In genomic region chr3:46866720-46867549, GRCh38 we compare ENCODE assay signal across 8 cellular contexts. TPM values are rescaled to one million over a fixed set of nuclear protein-coding genes. Genes with fewer than 3 reads are reported as not detected.
DNase-seq lines count a peak whose midpoint lies in the region; ATAC-seq and TF ChIP-seq lines count a peak whose summit lies in the region.

No MANE protein-coding gene starts in this region.

- DNase-seq in NCI-H748 (lab: John Stamatoyannopoulos, UW; ENCODE audit: unreplicated experiment): peak; percentile 33
- DNase-seq in NCI-H748 treated with DMSO at 0.1 percent for 48 hours (lab: John Stamatoyannopoulos, UW): no peak
- peak; percentile 83 to 84 for DNase-seq in activated T-cell treated with anti-CD3 and anti-CD28 coated beads, Interleukin-2, amount 50 U/mL, for 72 hours
- peak; percentile 53 for DNase-seq in fibroblast of mammary gland (ENCODE audit: low read depth)
- peak in 48 of 56 donors; percentile 10 to 85 (median 44) for DNase-seq in nucleus accumbens (lab: John Stamatoyannopoulos, UW)
- DNase-seq in substantia nigra (lab: John Stamatoyannopoulos, UW): peak in 40 of 49 donors; percentile 14 to 84 (median 60)

- peak; percentile 62 to 66 for ATAC-seq in activated T-cell treated with anti-CD3 and anti-CD28 coated beads, Interleukin-2, amount 50 U/mL, for 72 hours (replicated peaks in 1 of 2)
- no peak for ATAC-seq in GM21717 (IDR thresholded peaks at IDR 0.05; ENCODE audit: unreplicated experiment)

- no peaks in the 10 kb centered on the region for H3K9me3 ChIP-seq in OCI-LY3 (ENCODE audit: insufficient read depth, low read length)

- H2AFZ ChIP-seq in OCI-LY3 (ENCODE audit: low read depth, low read length): peak overlapping the region; percentile 47; the same call in 1 of the 2 replicates

- no peaks in the 10 kb centered on the region for H3K9me3 Mint-ChIP-seq in activated T-cell treated with anti-CD3 and anti-CD28 coated beads, Interleukin-2, amount 50 U/mL, for 72 hours

- no peak overlapping the region for H3K4me3 Mint-ChIP-seq in activated T-cell treated with anti-CD3 and anti-CD28 coated beads, Interleukin-2, amount 50 U/mL, for 72 hours

- H3K36me3 Mint-ChIP-seq in activated T-cell treated with anti-CD3 and anti-CD28 coated beads, Interleukin-2, amount 50 U/mL, for 72 hours (ENCODE audit: insufficient read depth in 2 of 2): no peaks in the 10 kb centered on the region

- H3K9ac ChIP-seq in OCI-LY3 (ENCODE audit: low read length): no peak overlapping the region

- no peak overlapping the region for H3K4me2 ChIP-seq in OCI-LY3 (ENCODE audit: low read length)

- H3K4me3 ChIP-seq in OCI-LY3 (ENCODE audit: low read length) (no peak overlapping the region), fibroblast of mammary gland (ENCODE audit: control insufficient read depth, low read depth, low read length) (no peak overlapping the region)

- no peaks in the 10 kb centered on the region for H3K79me2 ChIP-seq in OCI-LY3 (ENCODE audit: low read length)

- no peak overlapping the region for H3K27ac Mint-ChIP-seq in activated T-cell treated with anti-CD3 and anti-CD28 coated beads, Interleukin-2, amount 50 U/mL, for 72 hours

- no peaks in the 10 kb centered on the region for H3K4me1 ChIP-seq in OCI-LY3 (ENCODE audit: low read length)

- TF ChIP-seq CTCF in OCI-LY3 (IDR thresholded peaks at IDR 0.05; ENCODE audit: low read depth, low read length): peak; percentile 98
- peak; percentile 90 for TF ChIP-seq CTCF in fibroblast of mammary gland (conservative IDR thresholded peaks at IDR 0.05; ENCODE audit: control insufficient read depth, insufficient read depth, low read depth, low read length)

- H3K27ac ChIP-seq in OCI-LY3 (ENCODE audit: low read length) (no peak overlapping the region), substantia nigra (ENCODE audit: low read depth, low read length, poor library complexity, severe bottlenecking) (peak overlapping the region; percentile 58)

- H3K27me3 ChIP-seq in OCI-LY3 (ENCODE audit: low read depth, low read length): peaks cover 30% of the 10 kb centered on the region

- H4K20me1 ChIP-seq in OCI-LY3 (ENCODE audit: insufficient read depth, low read length): no peaks in the 10 kb centered on the region

- no peaks in the 10 kb centered on the region for H3K4me1 Mint-ChIP-seq in activated T-cell treated with anti-CD3 and anti-CD28 coated beads, Interleukin-2, amount 50 U/mL, for 72 hours (ENCODE audit: low read depth)

- no peaks in the 10 kb centered on the region for H3K27me3 Mint-ChIP-seq in activated T-cell treated with anti-CD3 and anti-CD28 coated beads, Interleukin-2, amount 50 U/mL, for 72 hours (ENCODE audit: low read depth)

- no peaks in the 10 kb centered on the region for H3K36me3 ChIP-seq in OCI-LY3 (replicated peaks; ENCODE audit: low read depth, low read length)

RNA-seq across cellular contexts. Expression of gene MYL3, which starts 3.7 kb away (rescaled TPM):
- not detected for total RNA-seq in activated T-cell treated with anti-CD3 and anti-CD28 coated beads, Interleukin-2, amount 50 U/mL, for 72 hours

RNA-seq across cellular contexts. Expression of gene PTH1R, which starts 10.6 kb away (rescaled TPM):
- not detected for total RNA-seq in activated T-cell treated with anti-CD3 and anti-CD28 coated beads, Interleukin-2, amount 50 U/mL, for 72 hours
